19 cellular contexts compared by ENCODE assay signal in genomic region chr22:30404307-30404706, GRCh38. TPM values are rescaled to one million over a fixed set of nuclear protein-coding genes. Genes with fewer than 3 reads are reported as not detected.
DNase-seq lines count a peak whose midpoint lies in the region; ATAC-seq, FAIRE-seq and TF ChIP-seq lines count a peak whose summit lies in the region.
"Had no signal": no experiment of that assay in that cellular context is flagged by ENCODE, and none has a peak within 500 bp of the region (broad histone marks: within the 10 kb centered on the region; RNA-seq: fewer than 3 reads in every experiment).

No MANE protein-coding gene starts in this region.

- no peak overlapping the region for H2AFZ ChIP-seq in astrocyte (ENCODE audit: low read depth, low read length)
- H2AFZ ChIP-seq in osteoblast (ENCODE audit: low read length), result no peak overlapping the region
- H2AFZ ChIP-seq: GM23338 had no signal

- peak overlapping the region; percentile 38 for H3K27ac Mint-ChIP-seq in activated T-cell treated with anti-CD3 and anti-CD28 coated beads, Interleukin-2, amount 50 U/mL, for 24 hours
- peak overlapping the region; percentile 9 for H3K27ac Mint-ChIP-seq in astrocyte (ENCODE audit: unreplicated experiment)
- H3K27ac Mint-ChIP-seq: GM23338 had no signal

- peaks cover 57% of the 10 kb centered on the region for H3K79me2 ChIP-seq in astrocyte (ENCODE audit: insufficient read depth, low read length)
- H3K79me2 ChIP-seq in osteoblast (ENCODE audit: insufficient read depth, low read length), result peaks cover 50% of the 10 kb centered on the region

- no peak for ATAC-seq in HG02885 (IDR thresholded peaks at IDR 0.05; ENCODE audit: poor library complexity, unreplicated experiment)
- ATAC-seq: GM23338 had no signal

- no peak overlapping the region for H3K4me2 ChIP-seq in astrocyte (ENCODE audit: low read length)
- H3K4me2 ChIP-seq in osteoblast (ENCODE audit: insufficient read depth, low read length), result no peak overlapping the region
- H3K4me2 ChIP-seq: BLaER1 treated with 17β-estradiol and CSF1 and Interleukin-3, amounts not matched to agents 10 nM and 100 nM; GM23338 had no signal

- H3K4me1 ChIP-seq in astrocyte (ENCODE audit: insufficient read depth, low read length) (peaks cover 13% of the 10 kb centered on the region), liver (ENCODE audit: control insufficient read depth in 4 of 4, insufficient read depth in 4 of 4, low read length in 3 of 4) (peaks cover 12 to 75% (median 69%) of the 10 kb centered on the region in 4 donors), osteoblast (ENCODE audit: insufficient read depth, low read length) (peaks cover 32% of the 10 kb centered on the region), ascending aorta (no peaks in the 10 kb centered on the region)

- H3K9me3 ChIP-seq in astrocyte (ENCODE audit: insufficient read depth, low read depth, low read length) (no peaks in the 10 kb centered on the region), liver (ENCODE audit: control insufficient read depth in 4 of 4, low read length in 3 of 4) (no peaks in the 10 kb centered on the region), osteoblast (ENCODE audit: low read depth, low read length) (no peaks in the 10 kb centered on the region), ascending aorta (no peaks in the 10 kb centered on the region)
- H3K9me3 ChIP-seq: BLaER1 treated with 17β-estradiol and CSF1 and Interleukin-3, amounts not matched to agents 10 nM and 100 nM had no signal

- no peak for DNase-seq in activated T-cell treated with anti-CD3 and anti-CD28 coated beads, Interleukin-2, amount 50 U/mL, for 24 hours
- no peak for DNase-seq in activated T-cell treated with anti-CD3 and anti-CD28 coated beads for 4 hours
- no peak for DNase-seq in astrocyte (ENCODE audit: low read depth)
- DNase-seq in osteoblast (ENCODE audit: insufficient read length, low spot score, missing footprints), result peak; percentile 69
- no peak for DNase-seq in HPDE6-E6E7 (ENCODE audit: extremely low spot score)
- DNase-seq in ascending aorta (ENCODE audit: low spot score in 2 of 2), result no peak
- DNase-seq: 8988T; ACHN; CD4-positive, CD25-positive, alpha-beta regulatory T cell; DMS79 treated with DMSO at 0.1 percent for 48 hours; EL; H9 had no signal

- peak; percentile 17 to 50 for TF ChIP-seq RAD21 in liver (IDR thresholded peaks at IDR 0.05)

- H3K36me3 ChIP-seq in astrocyte (ENCODE audit: insufficient read depth, low read length) (peaks cover 35% of the 10 kb centered on the region), liver (ENCODE audit: control insufficient read depth in 4 of 4, insufficient read depth in 3 of 4, low read depth in 1 of 4, low read length in 3 of 4) (peaks cover 3 to 29% (median 24%) of the 10 kb centered on the region in 4 donors), osteoblast (ENCODE audit: insufficient read depth, low read length) (peaks cover 45% of the 10 kb centered on the region), ascending aorta (peaks cover 0 to 8% of the 10 kb centered on the region in 2 donors)

- H4K20me1 ChIP-seq in astrocyte (ENCODE audit: insufficient read depth, low read length), result peaks cover 56% of the 10 kb centered on the region
- peaks cover 19% of the 10 kb centered on the region for H4K20me1 ChIP-seq in osteoblast (ENCODE audit: insufficient read depth, low read length)

- 41% methylated on average over 6 of the region's 6 CpGs for WGBS in liver

- intact Hi-C loops in ascending aorta (cut with DNase I), result no loop called here

- no peaks in the 10 kb centered on the region for H3K27me3 Mint-ChIP-seq in activated T-cell treated with anti-CD3 and anti-CD28 coated beads, Interleukin-2, amount 50 U/mL, for 24 hours
- no peaks in the 10 kb centered on the region for H3K27me3 Mint-ChIP-seq in astrocyte (ENCODE audit: low read depth, unreplicated experiment)
- H3K27me3 Mint-ChIP-seq: CD4-positive, CD25-positive, alpha-beta regulatory T cell had no signal

- H3K27ac ChIP-seq in astrocyte (ENCODE audit: low read depth, low read length), result no peak overlapping the region
- H3K27ac ChIP-seq in liver (ENCODE audit: low read depth in 1 of 2, low read length in 2 of 2), result peak overlapping the region; percentile 63 to 66
- no peak overlapping the region for H3K27ac ChIP-seq in osteoblast (ENCODE audit: low read depth, low read length)
- H3K27ac ChIP-seq in ascending aorta, result no peak overlapping the region
- H3K27ac ChIP-seq: BLaER1 treated with 17β-estradiol and CSF1 and Interleukin-3, amounts not matched to agents 10 nM and 100 nM had no signal

- peaks cover 17% of the 10 kb centered on the region for H3K4me1 Mint-ChIP-seq in activated T-cell treated with anti-CD3 and anti-CD28 coated beads, Interleukin-2, amount 50 U/mL, for 24 hours (ENCODE audit: low read depth)
- H3K4me1 Mint-ChIP-seq in astrocyte (ENCODE audit: low read depth, unreplicated experiment), result peaks cover 19% of the 10 kb centered on the region
- H3K4me1 Mint-ChIP-seq: CD4-positive, CD25-positive, alpha-beta regulatory T cell had no signal

- no peak overlapping the region for H3K9ac ChIP-seq in astrocyte (ENCODE audit: low read length)
- no peak overlapping the region for H3K9ac ChIP-seq in liver (ENCODE audit: low read depth in 1 of 2, low read length in 2 of 2)
- H3K9ac ChIP-seq: BLaER1 treated with 17β-estradiol and CSF1 and Interleukin-3, amounts not matched to agents 10 nM and 100 nM had no signal

- no peak overlapping the region for H3K4me3 Mint-ChIP-seq in activated T-cell treated with anti-CD3 and anti-CD28 coated beads, Interleukin-2, amount 50 U/mL, for 24 hours
- no peak overlapping the region for H3K4me3 Mint-ChIP-seq in astrocyte (ENCODE audit: unreplicated experiment)
- H3K4me3 Mint-ChIP-seq: CD4-positive, CD25-positive, alpha-beta regulatory T cell; GM23338; H9 had no signal

- H3K27me3 ChIP-seq in astrocyte (ENCODE audit: insufficient read depth, low read length), result no peaks in the 10 kb centered on the region
- no peaks in the 10 kb centered on the region for H3K27me3 ChIP-seq in liver (ENCODE audit: control insufficient read depth in 4 of 4, insufficient read depth in 4 of 4, low read length in 3 of 4)
- H3K27me3 ChIP-seq in osteoblast (ENCODE audit: insufficient read depth, low read length), result no peaks in the 10 kb centered on the region
- H3K27me3 ChIP-seq in ascending aorta, result no peaks in the 10 kb centered on the region
- H3K27me3 ChIP-seq: BLaER1 treated with 17β-estradiol and CSF1 and Interleukin-3, amounts not matched to agents 10 nM and 100 nM had no signal

- no peaks in the 10 kb centered on the region for H3K9me3 Mint-ChIP-seq in activated T-cell treated with anti-CD3 and anti-CD28 coated beads, Interleukin-2, amount 50 U/mL, for 24 hours
- H3K9me3 Mint-ChIP-seq in astrocyte (ENCODE audit: unreplicated experiment), result no peaks in the 10 kb centered on the region
- H3K9me3 Mint-ChIP-seq: CD4-positive, CD25-positive, alpha-beta regulatory T cell; GM23338; H9 had no signal

- peaks cover 57% of the 10 kb centered on the region for H3K36me3 Mint-ChIP-seq in activated T-cell treated with anti-CD3 and anti-CD28 coated beads, Interleukin-2, amount 50 U/mL, for 24 hours (ENCODE audit: low read depth)
- H3K36me3 Mint-ChIP-seq in astrocyte (ENCODE audit: low read depth, unreplicated experiment), result peaks cover 16% of the 10 kb centered on the region

- FAIRE-seq in astrocyte (lab: Jason Lieb, UNC), result no peak
- FAIRE-seq: G401.6, GM12891, HTR-8/SVneo had no signal

- H3K4me3 ChIP-seq in astrocyte (ENCODE audit: insufficient read depth, low read depth, low read length) (no peak overlapping the region), liver (ENCODE audit: low read depth in 1 of 3, low read length in 3 of 3) (no peak overlapping the region), osteoblast (ENCODE audit: insufficient read depth, low read length) (no peak overlapping the region), ascending aorta (no peak overlapping the region)
- H3K4me3 ChIP-seq: BLaER1 treated with 17β-estradiol and CSF1 and Interleukin-3, amounts not matched to agents 10 nM and 100 nM; GM23338 had no signal

- TF ChIP-seq CTCF in astrocyte (IDR thresholded peaks at IDR 0.05; ENCODE audit: insufficient read depth, low read depth, low read length) (no peak), liver (IDR thresholded peaks at IDR 0.05; ENCODE audit: low read depth, low read length, missing input control) (no peak), osteoblast (IDR thresholded peaks at IDR 0.05; ENCODE audit: extremely low read depth, low read depth, low read length) (no peak), ascending aorta (IDR thresholded peaks at IDR 0.05) (no peak)

TF ChIP-seq in liver, 16 proteins besides CTCF, POLR2A, EP300 and RAD21 (continues in another document):
- TF ChIP-seq TAF1 (conservative IDR thresholded peaks at IDR 0.05) (no peak), RXRA (IDR thresholded peaks at IDR 0.05) (peak; percentile 95 to 96), FOXA1 (IDR thresholded peaks at IDR 0.05) (peak; percentile 58), JUND (IDR thresholded peaks at IDR 0.05) (peak; percentile 51 to 81), MAX (IDR thresholded peaks at IDR 0.05) (peak; percentile 81)

RNA-seq across cellular contexts. Expression of gene SEC14L2, which starts 7.5 kb away (rescaled TPM):
- total RNA-seq in astrocyte (14.5 and 19.5 TPM in 2 replicates), liver (100 to 1,000 TPM in 1 of 2 donors, 1 to 10 TPM in 1; 6.5 to 110 TPM), osteoblast (16.6 and 19.2 TPM in 2 replicates), ascending aorta (3.0 TPM)
- 10 to 100 TPM; 27.6 to 71.6 TPM for polyA plus RNA-seq in liver

RNA-seq across cellular contexts. Expression of gene RNF215, which starts 17.1 kb away (rescaled TPM):
- total RNA-seq in astrocyte (24.5 and 28.5 TPM in 2 replicates), liver (1 to 10 TPM; 7.2 to 7.3 TPM), osteoblast (20.6 and 23.6 TPM in 2 replicates), ascending aorta (6.7 TPM)
- 1 to 10 TPM in 1 of 2 donors, under 1 TPM in 1; 0.71 to 4.4 TPM for polyA plus RNA-seq in liver

RNA-seq across cellular contexts. Expression of gene MTFP1, which starts 21.3 kb away (rescaled TPM):
- 10.6 and 13.0 TPM in 2 replicates for total RNA-seq in astrocyte
- 1 to 10 TPM; 6.8 to 9.5 TPM for total RNA-seq in liver
- polyA plus RNA-seq in liver, result 10 to 100 TPM in 1 of 2 donors, 1 to 10 TPM in 1; 8.2 to 20.2 TPM
- total RNA-seq in osteoblast, result 5.3 and 6.9 TPM in 2 replicates
- 4.5 TPM for total RNA-seq in ascending aorta

RNA-seq across cellular contexts. Expression of gene CCDC157, which starts 47.5 kb away (rescaled TPM):
- total RNA-seq in astrocyte, result 2.9 and 3.2 TPM in 2 replicates
- 1 to 10 TPM; 1.3 to 1.4 TPM for total RNA-seq in liver
- polyA plus RNA-seq in liver, result under 1 TPM; 0.53 to 0.69 TPM
- 2.9 TPM in 2 replicates for total RNA-seq in osteoblast
- total RNA-seq in ascending aorta, result 7.0 TPM

RNA-seq across cellular contexts. Expression of gene SF3A1, which starts 47.6 kb away (rescaled TPM):
- total RNA-seq in astrocyte (134 and 139 TPM in 2 replicates), liver (10 to 100 TPM; 19.6 to 41.6 TPM), osteoblast (21.7 and 30.6 TPM in 2 replicates), ascending aorta (92.9 TPM)
- 10 to 100 TPM; 22.7 to 25.0 TPM for polyA plus RNA-seq in liver

Comparison
In these comparisons a context has a peak if more than half of its experiments do, and no peak if none do; other contexts are left out.
1. H3K27ac ChIP-seq: peak in liver (2 of 2); none in astrocyte (single experiment), osteoblast (single experiment) and ascending aorta (0 of 2).